ENCODE assay signal across 8 cellular contexts in genomic region chr2:88765154-88765948, GRCh38.
A peak's percentile ranks its signal among the peaks of the same experiment; 100 is the strongest.
DNase-seq lines count a peak whose midpoint lies in the region; ATAC-seq lines count a peak whose summit lies in the region.

No MANE protein-coding gene starts in this region.

- H3K27ac Mint-ChIP-seq in immature natural killer cell = no peak overlapping the region

- ATAC-seq in GM18907 (IDR thresholded peaks at IDR 0.05; ENCODE audit: unreplicated experiment) = peak; percentile 53
- ATAC-seq in HG02623 (IDR thresholded peaks at IDR 0.05; ENCODE audit: unreplicated experiment) = no peak

- peaks cover 0 to 16% (median 7%) of the 10 kb centered on the region in 3 donors for H3K27me3 Mint-ChIP-seq in immature natural killer cell (ENCODE audit: low read depth in 3 of 3)

- no peaks in the 10 kb centered on the region for H3K4me1 Mint-ChIP-seq in immature natural killer cell

- peak; percentile 93 for DNase-seq in NAMALWA (ENCODE audit: low spot score)
- peak; percentile 76 for DNase-seq in activated CD8-positive, alpha-beta memory T cell treated with anti-CD3 and anti-CD28 coated beads, Interleukin-2, amount 50 U/mL, for 48 hours
- peak; percentile 7 for DNase-seq in foreskin melanocyte
- peak; percentile 15 for DNase-seq in renal cortical epithelial cell (ENCODE audit: low read depth)
- no peak for DNase-seq in immature natural killer cell
- DNase-seq in NOMO-1 (lab: John Stamatoyannopoulos, UW; ENCODE audit: unreplicated experiment in 2 of 2) = no peak

- H3K36me3 Mint-ChIP-seq in immature natural killer cell = peaks cover 0 to 12% (median 2%) of the 10 kb centered on the region in 3 donors

- H3K4me3 Mint-ChIP-seq in immature natural killer cell = peak overlapping the region in 2 of 5 donors; percentile 13 to 30

- H3K9me3 Mint-ChIP-seq in immature natural killer cell = peaks cover 0 to 4% (median 0%) of the 10 kb centered on the region in 6 donors

Comparison
In these comparisons a context has a peak if more than half of its experiments do, and no peak if none do; other contexts are left out.
1. DNase-seq: peak in NAMALWA (single experiment), activated CD8-positive, alpha-beta memory T cell treated with anti-CD3 and anti-CD28 coated beads, Interleukin-2, amount 50 U/mL, for 48 hours (single experiment), foreskin melanocyte (single experiment) and renal cortical epithelial cell (single experiment); none in immature natural killer cell (0 of 3) and NOMO-1 (0 of 2).